8 cellular contexts compared by ENCODE assay signal in genomic region chr12:127381043-127381668, GRCh38.
A peak's percentile ranks its signal among the peaks of the same experiment; 100 is the strongest.
DNase-seq lines count a peak whose midpoint lies in the region; ATAC-seq and TF ChIP-seq lines count a peak whose summit lies in the region.

No MANE protein-coding gene starts in this region.

- no peaks in the 10 kb centered on the region for H3K27me3 Mint-ChIP-seq in Caco-2 (ENCODE audit: insufficient read depth, unreplicated experiment)

- no peak overlapping the region for H3K27ac Mint-ChIP-seq in Caco-2 (ENCODE audit: unreplicated experiment)

- peak; percentile 75 for ATAC-seq in GM19397 (IDR thresholded peaks at IDR 0.05; ENCODE audit: unreplicated experiment)
- peak; percentile 83 for ATAC-seq in SK-N-SH treated with all-trans-retinoic acid at 6 μM for 48 hours

- H3K4me1 Mint-ChIP-seq in Caco-2 (ENCODE audit: low read depth, unreplicated experiment) = no peaks in the 10 kb centered on the region

- no peak overlapping the region for H3K27ac ChIP-seq in caudate nucleus (ENCODE audit: low read depth, low read length)

- H3K36me3 Mint-ChIP-seq in Caco-2 (ENCODE audit: insufficient read depth, unreplicated experiment) = no peaks in the 10 kb centered on the region

- intact Hi-C loops in Caco-2 (cut with micrococcal nuclease; ENCODE audit: unreplicated experiment) = loop anchor here (1.0 to 5.0 kb wide), 4 partner anchors 101 to 454 kb away; no protein-coding TSS in a partner anchor

- no peaks in the 10 kb centered on the region for H3K9me3 Mint-ChIP-seq in Caco-2 (ENCODE audit: unreplicated experiment)

- H3K4me1 ChIP-seq in Caco-2 = no peaks in the 10 kb centered on the region

- no peaks in the 10 kb centered on the region for H3K36me3 ChIP-seq in Caco-2 (ENCODE audit: control insufficient read depth, insufficient read depth, low read length)

- peak; percentile 55 to 82 for TF ChIP-seq CTCF in Caco-2 (IDR thresholded peaks at IDR 0.05; ENCODE audit: insufficient read depth in 1 of 2, low read depth in 1 of 2, low read length in 1 of 2, severe bottlenecking in 1 of 2, unreplicated experiment in 1 of 2)

- H3K9me3 ChIP-seq in Caco-2 = no peaks in the 10 kb centered on the region

- CTCF ChIA-PET in Caco-2 (lab: Charles Lee) = interaction anchor here (0.6 to 1.4 kb wide), 6 partner anchors 11 to 597 kb away, joined by 3 to 14 read pairs (median 4); no protein-coding TSS in a partner anchor

- DNase-seq in Caco-2 = peak; percentile 51 to 75
- peak; percentile 64 for DNase-seq in HuH-7 (ENCODE audit: low spot score)
- DNase-seq in caudate nucleus (lab: John Stamatoyannopoulos, UW) = peak in 35 of 61 donors; percentile 0 to 48 (median 15)
- peak; percentile 82 for DNase-seq in left kidney (ENCODE audit: low read depth, low spot score)
- DNase-seq in stimulated activated CD8-positive, alpha-beta memory T cell treated with anti-CD3 and anti-CD28 coated beads, Interleukin-4, amount 100 ng/mL, for 24 hours (ENCODE audit: low read depth) = peak; percentile 6
- DNase-seq in NK-92 treated with Interleukin-12 subunit alpha and Interleukin-12 subunit beta, amount 100 ng/mL, for 24 hours (lab: John Stamatoyannopoulos, UW) = no peak

- BruUV-seq in Caco-2 (replicated peaks; lab: Mats Ljungman, UMichigan) = no TSS peak

- H3K4me3 Mint-ChIP-seq in Caco-2 (ENCODE audit: unreplicated experiment) = peak overlapping the region; percentile 33

- no peaks in the 10 kb centered on the region for H3K27me3 ChIP-seq in Caco-2 (replicated peaks; ENCODE audit: control insufficient read depth, insufficient read depth, low read length)

- no peak overlapping the region for H3K4me3 ChIP-seq in Caco-2 (ENCODE audit: low read depth, low read length)

- POLR2A ChIA-PET in Caco-2 (lab: Charles Lee) = no interaction called here

TF ChIP-seq in SK-N-SH treated with all-trans-retinoic acid at 6 μM for 48 hours, 23 proteins besides CTCF, POLR2A, EP300 and RAD21:
- TF ChIP-seq GLIS3 (CRISPR knock-in tag; IDR thresholded peaks at IDR 0.05) = no peak
- TF ChIP-seq ISL1 (CRISPR knock-in tag; IDR thresholded peaks at IDR 0.05) = no peak
- no peak for TF ChIP-seq OSR1 (CRISPR knock-in tag; IDR thresholded peaks at IDR 0.05)
- TF ChIP-seq, protein P1, sequence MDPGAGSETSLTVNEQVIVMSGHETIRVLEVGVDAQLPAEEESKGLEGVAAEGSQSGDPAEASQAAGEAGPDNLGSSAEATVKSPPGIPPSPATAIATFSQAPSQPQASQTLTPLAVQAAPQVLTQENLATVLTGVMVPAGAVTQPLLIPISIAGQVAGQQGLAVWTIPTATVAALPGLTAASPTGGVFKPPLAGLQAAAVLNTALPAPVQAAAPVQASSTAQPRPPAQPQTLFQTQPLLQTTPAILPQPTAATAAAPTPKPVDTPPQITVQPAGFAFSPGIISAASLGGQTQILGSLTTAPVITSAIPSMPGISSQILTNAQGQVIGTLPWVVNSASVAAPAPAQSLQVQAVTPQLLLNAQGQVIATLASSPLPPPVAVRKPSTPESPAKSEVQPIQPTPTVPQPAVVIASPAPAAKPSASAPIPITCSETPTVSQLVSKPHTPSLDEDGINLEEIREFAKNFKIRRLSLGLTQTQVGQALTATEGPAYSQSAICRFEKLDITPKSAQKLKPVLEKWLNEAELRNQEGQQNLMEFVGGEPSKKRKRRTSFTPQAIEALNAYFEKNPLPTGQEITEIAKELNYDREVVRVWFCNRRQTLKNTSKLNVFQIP (CRISPR knock-in tag; IDR thresholded peaks at IDR 0.05; ENCODE audit: borderline replicate concordance, low read depth) = no peak
- no peak for TF ChIP-seq RARB (CRISPR knock-in tag; IDR thresholded peaks at IDR 0.05)
- TF ChIP-seq ZFP3 (CRISPR knock-in tag; IDR thresholded peaks at IDR 0.05) = no peak
- TF ChIP-seq ZNF8 (CRISPR knock-in tag; IDR thresholded peaks at IDR 0.05) = no peak
- no peak for TF ChIP-seq ARNTL (CRISPR knock-in tag; IDR thresholded peaks at IDR 0.05; ENCODE audit: borderline replicate concordance, low read depth)
- no peak for TF ChIP-seq CREB5 (CRISPR knock-in tag; IDR thresholded peaks at IDR 0.05; ENCODE audit: low read depth)
TF ChIP-seq in SK-N-SH treated with all-trans-retinoic acid at 6 μM for 48 hours: peak in this region for 0.
